1 cellular context compared by ENCODE assay signal in genomic region chr2:181430406-181431199, GRCh38.
TF ChIP-seq lines count a peak whose summit lies in the region.

No MANE protein-coding gene starts in this region.

TF ChIP-seq in K562, 482 proteins besides CTCF, POLR2A, EP300 and RAD21 (continued from another document):
- TF ChIP-seq PCBP2 (IDR thresholded peaks at IDR 0.05; ENCODE audit: low read depth, low read length, poor library complexity, severe bottlenecking) (no peak), ZNF444 (CRISPR knock-in tag; IDR thresholded peaks at IDR 0.05) (peak; percentile 77), SNIP1 (IDR thresholded peaks at IDR 0.05; ENCODE audit: low read depth) (no peak), THRAP3 (IDR thresholded peaks at IDR 0.05; ENCODE audit: borderline replicate concordance) (no peak), ZNF311 (CRISPR knock-in tag; IDR thresholded peaks at IDR 0.05) (peak; percentile 97), ZNF695 (CRISPR knock-in tag; IDR thresholded peaks at IDR 0.05) (peak; percentile 98), ZNF586 (CRISPR knock-in tag; conservative IDR thresholded peaks at IDR 0.05) (peak; percentile 90)
